In the genomic region with DNA sequence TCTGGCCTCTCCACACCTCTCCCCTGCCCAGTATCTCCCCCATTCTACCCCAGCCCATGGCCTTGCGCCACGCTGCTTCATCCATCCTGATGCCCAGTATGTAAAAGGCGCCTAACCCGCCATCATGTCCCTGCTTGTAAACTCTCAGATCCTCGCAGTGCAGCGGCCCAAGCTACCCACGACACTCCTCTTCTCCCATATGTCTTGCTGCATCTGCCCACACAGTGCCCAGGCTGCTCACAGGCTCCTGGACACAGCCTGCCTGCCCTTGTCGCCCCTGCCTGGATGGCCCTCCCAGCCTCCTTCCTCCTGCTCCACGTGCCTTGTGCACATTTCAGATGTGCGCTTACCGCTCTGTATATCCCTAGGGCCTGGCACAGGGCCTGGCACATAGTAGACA, we compare ENCODE assay signal across 18 cellular contexts.
DNase-seq lines count a peak whose midpoint lies in the region; ATAC-seq and TF ChIP-seq lines count a peak whose summit lies in the region.
"Had no signal": no experiment of that assay in that cellular context is flagged by ENCODE, and none has a peak within 500 bp of the region (broad histone marks: within the 10 kb centered on the region; RNA-seq: fewer than 3 reads in every experiment).

No MANE protein-coding gene starts in this region.

- no peaks in the 10 kb centered on the region for H3K9me3 Mint-ChIP-seq in activated T-cell treated with anti-CD3 and anti-CD28 coated beads, Interleukin-2, amount 50 U/mL, for 72 hours
- no peaks in the 10 kb centered on the region for H3K9me3 Mint-ChIP-seq in chondrocyte (ENCODE audit: low read depth)
- H3K9me3 Mint-ChIP-seq in stimulated activated effector memory CD8-positive, alpha-beta T cell treated with anti-CD3 and anti-CD28 coated beads, Interleukin-12 subunit alpha, Interleukin-12 subunit beta, amount 100 ng/mL, for 72 hours: no peaks in the 10 kb centered on the region
- H3K9me3 Mint-ChIP-seq: activated naive CD4-positive, alpha-beta T cell treated with anti-CD3 and anti-CD28 coated beads, Interleukin-2, amount 50 U/mL, for 72 hours had no signal

- H3K4me1 Mint-ChIP-seq in activated T-cell treated with anti-CD3 and anti-CD28 coated beads, Interleukin-2, amount 50 U/mL, for 72 hours (ENCODE audit: low read depth): peaks cover 83% of the 10 kb centered on the region
- H3K4me1 Mint-ChIP-seq in T-helper 17 cell (peaks cover 33% of the 10 kb centered on the region), chondrocyte (ENCODE audit: low read depth) (peaks cover 34% of the 10 kb centered on the region)
- peaks cover 80% of the 10 kb centered on the region for H3K4me1 Mint-ChIP-seq in stimulated activated effector memory CD8-positive, alpha-beta T cell treated with anti-CD3 and anti-CD28 coated beads, Interleukin-12 subunit alpha, Interleukin-12 subunit beta, amount 100 ng/mL, for 72 hours

- H3K9me3 ChIP-seq in T-helper 17 cell (ENCODE audit: control insufficient read depth, low read length, poor library complexity, severe bottlenecking): no peaks in the 10 kb centered on the region
- H3K9me3 ChIP-seq: pancreas, right lobe of liver, SJCRH30, tibial nerve had no signal

- H3K27ac Mint-ChIP-seq in activated T-cell treated with anti-CD3 and anti-CD28 coated beads, Interleukin-2, amount 50 U/mL, for 72 hours: peak overlapping the region; percentile 92
- H3K27ac Mint-ChIP-seq in T-helper 17 cell (peak overlapping the region; percentile 54), chondrocyte (ENCODE audit: unreplicated experiment) (peak overlapping the region; percentile 3)
- peak overlapping the region; percentile 29 for H3K27ac Mint-ChIP-seq in stimulated activated effector memory CD8-positive, alpha-beta T cell treated with anti-CD3 and anti-CD28 coated beads, Interleukin-12 subunit alpha, Interleukin-12 subunit beta, amount 100 ng/mL, for 72 hours

- H3K4me3 Mint-ChIP-seq in activated T-cell treated with anti-CD3 and anti-CD28 coated beads, Interleukin-2, amount 50 U/mL, for 72 hours: peak overlapping the region; percentile 31 to 54
- H3K4me3 Mint-ChIP-seq in T-helper 17 cell: no peak overlapping the region
- H3K4me3 Mint-ChIP-seq in chondrocyte (ENCODE audit: unreplicated experiment): no peak overlapping the region
- H3K4me3 Mint-ChIP-seq in stimulated activated effector memory CD8-positive, alpha-beta T cell treated with anti-CD3 and anti-CD28 coated beads, Interleukin-12 subunit alpha, Interleukin-12 subunit beta, amount 100 ng/mL, for 72 hours: peak overlapping the region; percentile 35

- no peak for DNase-seq in activated T-cell treated with anti-CD3 and anti-CD28 coated beads, Interleukin-2, amount 50 U/mL, for 72 hours
- DNase-seq in activated T-cell treated with anti-CD3 and anti-CD28 coated beads for 4 hours (no peak), T-helper 17 cell (no peak), chondrocyte (ENCODE audit: low spot score) (peak; percentile 58)
- DNase-seq in stimulated activated effector memory CD8-positive, alpha-beta T cell treated with anti-CD3 and anti-CD28 coated beads, Interleukin-12 subunit alpha, Interleukin-12 subunit beta, amount 100 ng/mL, for 72 hours (ENCODE audit: low spot score in 2 of 2): no peak
- DNase-seq: cortex of kidney; EL; hippocampal formation; NCI-H774; pancreas; SJCRH30; stimulated activated CD4-positive, alpha-beta T cell treated with anti-CD3 and anti-CD28 coated beads, Interleukin-15, amount 100 ng/mL, for 24 hours had no signal

- peaks cover 6 to 17% of the 10 kb centered on the region in 2 donors for H3K36me3 Mint-ChIP-seq in activated T-cell treated with anti-CD3 and anti-CD28 coated beads, Interleukin-2, amount 50 U/mL, for 72 hours (ENCODE audit: insufficient read depth in 2 of 2)
- H3K36me3 Mint-ChIP-seq in T-helper 17 cell (ENCODE audit: low read depth) (peaks cover 11% of the 10 kb centered on the region), chondrocyte (ENCODE audit: low read depth) (peaks cover 24% of the 10 kb centered on the region)
- peaks cover 37% of the 10 kb centered on the region for H3K36me3 Mint-ChIP-seq in stimulated activated effector memory CD8-positive, alpha-beta T cell treated with anti-CD3 and anti-CD28 coated beads, Interleukin-12 subunit alpha, Interleukin-12 subunit beta, amount 100 ng/mL, for 72 hours

- no peak for ATAC-seq in activated T-cell treated with anti-CD3 and anti-CD28 coated beads, Interleukin-2, amount 50 U/mL, for 72 hours (replicated peaks in 1 of 2)
- ATAC-seq in T-helper 17 cell (no peak), GM19467 (IDR thresholded peaks at IDR 0.05; ENCODE audit: unreplicated experiment) (no peak), GM21360 (IDR thresholded peaks at IDR 0.05; ENCODE audit: unreplicated experiment) (no peak), HG03571 (IDR thresholded peaks at IDR 0.05; ENCODE audit: unreplicated experiment) (no peak)
- no peak for ATAC-seq in stimulated activated effector memory CD8-positive, alpha-beta T cell treated with anti-CD3 and anti-CD28 coated beads, Interleukin-12 subunit alpha, Interleukin-12 subunit beta, amount 100 ng/mL, for 72 hours
- ATAC-seq: activated naive CD4-positive, alpha-beta T cell treated with anti-CD3 and anti-CD28 coated beads, Interleukin-2, amount 50 U/mL, for 72 hours; pancreas; right lobe of liver had no signal

- TF ChIP-seq CTCF in chondrocyte (IDR thresholded peaks at IDR 0.05): no peak

- H3K27me3 Mint-ChIP-seq in activated T-cell treated with anti-CD3 and anti-CD28 coated beads, Interleukin-2, amount 50 U/mL, for 72 hours (ENCODE audit: low read depth): no peaks in the 10 kb centered on the region
- H3K27me3 Mint-ChIP-seq in T-helper 17 cell (no peaks in the 10 kb centered on the region), chondrocyte (ENCODE audit: low read depth) (no peaks in the 10 kb centered on the region)

Comparison
In these comparisons a context has a peak if more than half of its experiments do, and no peak if none do; other contexts are left out.
1. H3K27ac Mint-ChIP-seq: peak in every context shown above with its lines; median percentile 92 in activated T-cell treated with anti-CD3 and anti-CD28 coated beads, Interleukin-2, amount 50 U/mL, for 72 hours; 54 in T-helper 17 cell; 29 in stimulated activated effector memory CD8-positive, alpha-beta T cell treated with anti-CD3 and anti-CD28 coated beads, Interleukin-12 subunit alpha, Interleukin-12 subunit beta, amount 100 ng/mL, for 72 hours; 3 in chondrocyte.
2. H3K4me3 Mint-ChIP-seq: peak in activated T-cell treated with anti-CD3 and anti-CD28 coated beads, Interleukin-2, amount 50 U/mL, for 72 hours (2 of 2) and stimulated activated effector memory CD8-positive, alpha-beta T cell treated with anti-CD3 and anti-CD28 coated beads, Interleukin-12 subunit alpha, Interleukin-12 subunit beta, amount 100 ng/mL, for 72 hours (single experiment); none in T-helper 17 cell (single experiment) and chondrocyte (single experiment).